ENCODE assay signal across 25 cellular contexts in the genomic region with DNA sequence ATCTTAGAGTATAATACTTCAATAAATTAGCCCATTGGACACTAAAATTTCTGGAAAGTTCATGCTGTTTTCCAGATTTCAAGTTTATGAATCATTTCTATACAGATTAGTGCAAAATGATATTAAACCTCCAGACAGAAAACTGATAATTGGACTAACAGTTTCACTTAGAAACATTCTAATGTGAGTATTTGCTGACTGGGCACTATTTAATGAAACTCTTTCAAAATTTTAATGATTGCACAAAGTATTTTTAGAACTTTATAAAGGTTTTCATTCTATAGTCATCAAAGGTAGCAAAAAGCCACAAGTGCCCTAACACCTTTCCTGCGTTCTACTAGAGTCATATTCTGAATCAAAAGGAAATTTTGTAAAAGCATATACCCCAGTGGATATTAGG.
"Had no signal": no experiment of that assay in that cellular context is flagged by ENCODE, and none has a peak within 500 bp of the region (broad histone marks: within the 10 kb centered on the region; RNA-seq: fewer than 3 reads in every experiment).

No MANE protein-coding gene starts in this region.

- H3K36me3 ChIP-seq: colonic mucosa, esophagus squamous epithelium, left lung, lower lobe of right lung had no signal

- FAIRE-seq: endometrium, islet of Langerhans, keratinocyte had no signal

- H3K9me3 ChIP-seq: colonic mucosa, esophagus squamous epithelium, gastrocnemius medialis, left lung, lower lobe of right lung, mucosa of descending colon had no signal

- H3K27me3 ChIP-seq: colonic mucosa, esophagus squamous epithelium, gastrocnemius medialis, heart right ventricle, left lung had no signal

- H3K4me3 ChIP-seq: colonic mucosa, esophagus squamous epithelium, gastrocnemius medialis, heart right ventricle, left lung, lower lobe of right lung, mucosa of descending colon had no signal

- ATAC-seq: effector memory CD8-positive, alpha-beta T cell; esophagus mucosa; gastrocnemius medialis; heart right ventricle; left cardiac atrium; left lung; left ventricle myocardium superior; lower lobe of right lung; mucosa of descending colon had no signal

- H3K27ac ChIP-seq: colonic mucosa, epithelial cell of prostate, esophagus squamous epithelium, gastrocnemius medialis, heart right ventricle, left lung, lower lobe of right lung had no signal

- DNase-seq: colonic mucosa; cortex of kidney; effector CD8-positive, alpha-beta T cell; effector memory CD8-positive, alpha-beta T cell; endodermal cell; erythroblast; esophagus squamous epithelium; foreskin fibroblast; foreskin melanocyte; gastrocnemius medialis; glutamatergic neuron; head of caudate nucleus; heart right ventricle; hippocampal formation; left cardiac atrium; left lung; left ventricle myocardium superior; lower lobe of right lung; mesenchymal stem cell; mucosa of descending colon had no signal

- H3K4me1 ChIP-seq: colonic mucosa, esophagus squamous epithelium, gastrocnemius medialis, heart right ventricle, left lung, lower lobe of right lung had no signal
